Comparison of ENCODE assay signal across 8 cellular contexts in genomic region chr7:138460176-138460648, GRCh38. TPM values are rescaled to one million over a fixed set of nuclear protein-coding genes. Genes with fewer than 3 reads are reported as not detected.
A peak's percentile ranks its signal among the peaks of the same experiment; 100 is the strongest.
DNase-seq lines count a peak whose midpoint lies in the region; ATAC-seq and TF ChIP-seq lines count a peak whose summit lies in the region.

TSS of gene TRIM24 (plus strand) at chr7:138460259. CDS start at chr7:138460549, 290 bp downstream.

- H3K4me3 ChIP-seq in SJSA1 (peak within 1 kb of the TSS; percentile 80), duodenal mucosa (ENCODE audit: low read depth in 1 of 2, low read length in 2 of 2) (peak within 1 kb of the TSS; percentile 87 to 92), mononuclear cell (ENCODE audit: low read length) (peak within 1 kb of the TSS; percentile 78), uterus (peak within 1 kb of the TSS; percentile 51 to 78)

- H3K36me3 ChIP-seq in SJSA1, result peaks cover 11% of the 10 kb centered on the region
- no peaks in the 10 kb centered on the region for H3K36me3 ChIP-seq in duodenal mucosa (ENCODE audit: control insufficient read depth in 1 of 2, insufficient read depth in 2 of 2, low read length in 2 of 2)
- no peaks in the 10 kb centered on the region for H3K36me3 ChIP-seq in uterus

- H3K9me3 Mint-ChIP-seq in Calu3 (ENCODE audit: low read depth, unreplicated experiment), result peaks cover 3% of the 10 kb centered on the region

- peak; percentile 76 to 89 for TF ChIP-seq POLR2A in uterus (IDR thresholded peaks at IDR 0.05)

- no peaks in the 10 kb centered on the region for H3K9me3 ChIP-seq in SJSA1 (replicated peaks)
- H3K9me3 ChIP-seq in duodenal mucosa (ENCODE audit: control insufficient read depth in 1 of 2, low read length in 2 of 2), result no peaks in the 10 kb centered on the region
- H3K9me3 ChIP-seq in mononuclear cell (ENCODE audit: low read depth, low read length), result no peaks in the 10 kb centered on the region
- H3K9me3 ChIP-seq in uterus, result no peaks in the 10 kb centered on the region

- intact Hi-C loops in Calu3 (cut with micrococcal nuclease; ENCODE audit: unreplicated experiment) (loop anchor here (5.0 to 10.0 kb wide), 2 partner anchors 63 to 275 kb away; no protein-coding TSS in a partner anchor), uterus (cut with DNase I; ENCODE audit: low total_unique reads) (no loop called here)

- peak within 1 kb of the TSS; percentile 79 to 82 for H3K9ac ChIP-seq in duodenal mucosa (ENCODE audit: low read depth in 1 of 2, low read length in 2 of 2)

- H3K4me1 ChIP-seq in SJSA1 (replicated peaks) (peaks cover 4% of the 10 kb centered on the region), duodenal mucosa (ENCODE audit: control insufficient read depth in 1 of 2, insufficient read depth in 2 of 2, low read length in 2 of 2) (peaks cover 7 to 11% of the 10 kb centered on the region in 2 donors), mononuclear cell (ENCODE audit: insufficient read depth, low read length) (peaks cover 14% of the 10 kb centered on the region), uterus (peaks cover 0 to 3% of the 10 kb centered on the region in 2 donors)

- CTCF ChIA-PET in Calu3 (lab: Charles Lee), result interaction anchor here (0.8 to 1.0 kb wide), 3 partner anchors 204 to 314 kb away, joined by 3 read pairs; no protein-coding TSS in a partner anchor

- H3K4me1 Mint-ChIP-seq in Calu3 (ENCODE audit: low read depth, unreplicated experiment), result peaks cover 19% of the 10 kb centered on the region

- H3K27ac ChIP-seq in SJSA1, result peak within 1 kb of the TSS; percentile 68
- peak within 1 kb of the TSS; percentile 92 for H3K27ac ChIP-seq in duodenal mucosa (ENCODE audit: low read depth, low read length)
- peak within 1 kb of the TSS; percentile 84 to 96 for H3K27ac ChIP-seq in uterus

- peak; percentile 72 for ATAC-seq in GM19395 (IDR thresholded peaks at IDR 0.05; ENCODE audit: unreplicated experiment)
- ATAC-seq in HG03432 (IDR thresholded peaks at IDR 0.05; ENCODE audit: unreplicated experiment), result peak; percentile 80

- H3K27ac Mint-ChIP-seq in Calu3 (ENCODE audit: unreplicated experiment), result peak within 1 kb of the TSS; percentile 82

- no peaks in the 10 kb centered on the region for H3K27me3 ChIP-seq in SJSA1 (replicated peaks)
- no peaks in the 10 kb centered on the region for H3K27me3 ChIP-seq in duodenal mucosa (ENCODE audit: control insufficient read depth in 1 of 2, insufficient read depth in 2 of 2, low read length in 2 of 2)
- no peaks in the 10 kb centered on the region for H3K27me3 ChIP-seq in mononuclear cell (ENCODE audit: insufficient read depth, low read length)
- no peaks in the 10 kb centered on the region for H3K27me3 ChIP-seq in uterus

- no peak for TF ChIP-seq CTCF in Calu3 (IDR thresholded peaks at IDR 0.05; ENCODE audit: unreplicated experiment)
- no peak for TF ChIP-seq CTCF in uterus (IDR thresholded peaks at IDR 0.05)

- H3K36me3 Mint-ChIP-seq in Calu3 (ENCODE audit: insufficient read depth, unreplicated experiment), result peaks cover 40% of the 10 kb centered on the region

- peak within 1 kb of the TSS; percentile 83 for H3K4me3 Mint-ChIP-seq in Calu3 (ENCODE audit: low read depth, unreplicated experiment)

- BruUV-seq in Calu3 (replicated peaks; lab: Mats Ljungman, UMichigan), result no TSS peak

- no peaks in the 10 kb centered on the region for H3K27me3 Mint-ChIP-seq in Calu3 (ENCODE audit: unreplicated experiment)

- DNase-seq in Calu3 (no peak), SJSA1 (ENCODE audit: low read depth in 1 of 2, low spot score in 2 of 2) (no peak), uterus (peak in 1 of 2 donors; percentile 95), hepatic stellate cell (ENCODE audit: low spot score) (no peak)

RNA-seq across cellular contexts. Expression of gene TRIM24, which starts in this region (rescaled TPM):
- total RNA-seq in Calu3 (2022) (28.5 and 29.8 TPM in 2 replicates), mononuclear cell (10.7 TPM), uterus (10 to 100 TPM in 2 of 4 donors, 1 to 10 TPM in 2; 5.9 to 20.6 (median 14.7) TPM)
- 17.0 and 20.3 TPM in 2 replicates for total RNA-seq in SJSA1 (2014; rRNA removed; shearing (Covaris generic))
